In the genomic region with DNA sequence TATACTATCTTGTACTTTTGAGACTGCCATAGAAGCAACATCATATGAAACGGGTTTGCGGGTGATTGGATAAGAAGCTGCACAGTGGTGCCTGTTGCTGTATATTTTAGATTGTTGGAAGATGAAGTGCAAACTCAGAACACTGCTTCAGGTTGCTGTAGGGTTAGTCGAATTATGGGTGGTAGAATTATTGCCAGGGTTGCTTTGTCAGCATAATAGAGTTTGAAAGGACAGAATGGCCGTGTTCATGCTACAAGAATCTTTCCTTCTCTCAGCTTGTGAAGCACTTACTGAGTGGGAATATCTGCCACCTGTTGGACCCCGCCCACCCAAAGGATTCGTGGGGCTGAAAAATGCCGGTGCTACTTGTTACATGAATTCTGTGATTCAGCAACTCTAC, we compare ENCODE assay signal across 25 cellular contexts.
"Had no signal": no experiment of that assay in that cellular context is flagged by ENCODE, and none has a peak within 500 bp of the region (broad histone marks: within the 10 kb centered on the region; RNA-seq: fewer than 3 reads in every experiment).

No MANE protein-coding gene starts in this region.

- H3K27me3 ChIP-seq: esophagus squamous epithelium, heart right ventricle, left lung, neutrophil, pancreas, testis, tibial artery had no signal

- FAIRE-seq: endometrium, islet of Langerhans had no signal

- H3K9me3 Mint-ChIP-seq: effector memory CD8-positive, alpha-beta T cell; natural killer cell; stimulated activated memory B cell treated with anti-CD40 and anti-IgM and Interleukin-4, amounts not matched to agents 10 μg/mL and 1 μg/mL and 100 μg/mL, for 72 hours; type B pancreatic cell had no signal

- H3K4me3 ChIP-seq: esophagus squamous epithelium, heart right ventricle, left lung, pancreas, testis, tibial artery had no signal

- H3K4me1 Mint-ChIP-seq: stimulated activated memory B cell treated with anti-CD40 and anti-IgM and Interleukin-4, amounts not matched to agents 10 μg/mL and 1 μg/mL and 100 μg/mL, for 72 hours had no signal

- H3K9me3 ChIP-seq: esophagus squamous epithelium, heart right ventricle, left lung, neutrophil, pancreas, testis, tibial artery had no signal

- H3K4me1 ChIP-seq: heart right ventricle, left lung, pancreas, testis, tibial artery had no signal

- ATAC-seq: effector memory CD8-positive, alpha-beta T cell; heart right ventricle; left cardiac atrium; left lung; natural killer cell; pancreas; sciatic nerve; stimulated activated memory B cell treated with anti-CD40 and anti-IgM and Interleukin-4, amounts not matched to agents 10 μg/mL and 1 μg/mL and 100 μg/mL, for 72 hours; stimulated activated naive CD8-positive, alpha-beta T cell treated with anti-CD3 and anti-CD28 coated beads, Interleukin-15, Interleukin-2, amounts not matched to agents 100 U/mL and 50 U/mL, for 24 hours had no signal

- DNase-seq: cortex of kidney; effector memory CD8-positive, alpha-beta T cell; erythroblast; esophagus squamous epithelium; foreskin melanocyte; glutamatergic neuron; heart right ventricle; hippocampal formation; left cardiac atrium; left lung; mesendoderm; midbrain; natural killer cell; pancreas; stimulated activated CD4-positive, alpha-beta T cell treated with anti-CD3 and anti-CD28 coated beads, Interleukin-4, amount 100 ng/mL, for 4 hours; stimulated activated naive CD8-positive, alpha-beta T cell treated with anti-CD3 and anti-CD28 coated beads, Interleukin-15, Interleukin-2, amounts not matched to agents 100 U/mL and 50 U/mL, for 24 hours; substantia nigra; testis; tibial artery had no signal

- H3K4me3 Mint-ChIP-seq: effector memory CD8-positive, alpha-beta T cell; natural killer cell; stimulated activated memory B cell treated with anti-CD40 and anti-IgM and Interleukin-4, amounts not matched to agents 10 μg/mL and 1 μg/mL and 100 μg/mL, for 72 hours; type B pancreatic cell had no signal

- H3K27me3 Mint-ChIP-seq: effector memory CD8-positive, alpha-beta T cell; stimulated activated memory B cell treated with anti-CD40 and anti-IgM and Interleukin-4, amounts not matched to agents 10 μg/mL and 1 μg/mL and 100 μg/mL, for 72 hours; type B pancreatic cell had no signal

- H3K27ac Mint-ChIP-seq: natural killer cell; stimulated activated memory B cell treated with anti-CD40 and anti-IgM and Interleukin-4, amounts not matched to agents 10 μg/mL and 1 μg/mL and 100 μg/mL, for 72 hours; type B pancreatic cell had no signal

- H3K27ac ChIP-seq: esophagus squamous epithelium, heart right ventricle, left lung, neutrophil, pancreas, testis, tibial artery had no signal
